Comparison of ENCODE assay signal across 1 cellular context in the genomic region with DNA sequence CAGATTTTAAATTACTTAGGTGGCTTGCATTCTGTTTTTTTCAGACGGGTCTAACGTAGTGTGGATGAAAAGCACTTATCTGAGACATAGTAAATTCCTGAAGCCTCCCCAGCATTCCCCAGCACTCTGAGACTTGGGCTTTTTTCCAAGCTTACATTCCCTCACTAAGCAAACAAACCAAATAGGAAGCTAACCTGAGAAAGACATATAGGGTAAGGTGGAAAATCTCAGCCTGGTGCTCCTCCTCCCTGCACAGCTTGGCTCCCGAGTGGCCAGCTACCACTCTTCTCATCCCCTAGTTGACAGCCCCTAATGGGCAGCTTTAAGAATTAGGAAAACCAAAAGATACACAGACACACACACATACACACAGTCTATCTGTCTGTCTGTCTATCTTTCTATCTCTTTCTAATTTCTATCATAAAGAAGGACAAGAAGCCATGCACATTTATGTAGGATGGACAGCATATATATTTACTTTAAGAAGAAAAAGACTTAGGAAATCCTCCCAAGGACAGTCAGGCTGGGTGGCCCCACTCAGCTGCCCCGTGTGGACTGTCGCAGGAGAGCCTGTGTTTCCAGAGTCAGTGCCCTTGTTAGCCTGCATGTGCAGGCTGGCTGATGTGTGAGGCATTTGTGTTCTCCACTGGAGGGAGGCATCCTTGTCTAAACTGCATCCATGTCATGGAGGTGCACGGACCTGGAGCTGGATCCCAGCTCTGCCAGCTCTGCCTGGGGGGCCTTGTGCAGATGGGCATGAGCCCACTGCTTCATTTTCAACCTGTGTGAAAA.
TF ChIP-seq lines count a peak whose summit lies in the region.

No MANE protein-coding gene starts in this region.

TF ChIP-seq in IMR-90, 13 proteins besides CTCF, POLR2A, EP300 and RAD21:
- TF ChIP-seq CHD1 (IDR thresholded peaks at IDR 0.05; ENCODE audit: low read depth, low read length) (no peak), SMC3 (IDR thresholded peaks at IDR 0.05; ENCODE audit: low read depth, low read length) (no peak), MAFK (IDR thresholded peaks at IDR 0.05; ENCODE audit: low read depth, low read length) (no peak), FOS (IDR thresholded peaks at IDR 0.05; ENCODE audit: low read depth, low read length) (no peak), NFE2L2 (IDR thresholded peaks at IDR 0.05; ENCODE audit: low read depth, low read length) (no peak), RCOR1 (IDR thresholded peaks at IDR 0.05; ENCODE audit: insufficient replicate concordance, low read length) (no peak), RFX5 (IDR thresholded peaks at IDR 0.05; ENCODE audit: low read depth, low read length) (no peak), MXI1 (IDR thresholded peaks at IDR 0.05; ENCODE audit: borderline replicate concordance, low read depth, low read length) (no peak), CEBPB (IDR thresholded peaks at IDR 0.05; ENCODE audit: low read depth, low read length) (no peak), MAZ (IDR thresholded peaks at IDR 0.05; ENCODE audit: borderline replicate concordance, low read depth, low read length) (no peak), BHLHE40 (IDR thresholded peaks at IDR 0.05; ENCODE audit: low read depth, low read length) (no peak)
- TF ChIP-seq, protein P1, sequence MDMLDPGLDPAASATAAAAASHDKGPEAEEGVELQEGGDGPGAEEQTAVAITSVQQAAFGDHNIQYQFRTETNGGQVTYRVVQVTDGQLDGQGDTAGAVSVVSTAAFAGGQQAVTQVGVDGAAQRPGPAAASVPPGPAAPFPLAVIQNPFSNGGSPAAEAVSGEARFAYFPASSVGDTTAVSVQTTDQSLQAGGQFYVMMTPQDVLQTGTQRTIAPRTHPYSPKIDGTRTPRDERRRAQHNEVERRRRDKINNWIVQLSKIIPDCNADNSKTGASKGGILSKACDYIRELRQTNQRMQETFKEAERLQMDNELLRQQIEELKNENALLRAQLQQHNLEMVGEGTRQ (IDR thresholded peaks at IDR 0.05; ENCODE audit: low read depth, low read length): no peak
- TF ChIP-seq, protein P2, sequence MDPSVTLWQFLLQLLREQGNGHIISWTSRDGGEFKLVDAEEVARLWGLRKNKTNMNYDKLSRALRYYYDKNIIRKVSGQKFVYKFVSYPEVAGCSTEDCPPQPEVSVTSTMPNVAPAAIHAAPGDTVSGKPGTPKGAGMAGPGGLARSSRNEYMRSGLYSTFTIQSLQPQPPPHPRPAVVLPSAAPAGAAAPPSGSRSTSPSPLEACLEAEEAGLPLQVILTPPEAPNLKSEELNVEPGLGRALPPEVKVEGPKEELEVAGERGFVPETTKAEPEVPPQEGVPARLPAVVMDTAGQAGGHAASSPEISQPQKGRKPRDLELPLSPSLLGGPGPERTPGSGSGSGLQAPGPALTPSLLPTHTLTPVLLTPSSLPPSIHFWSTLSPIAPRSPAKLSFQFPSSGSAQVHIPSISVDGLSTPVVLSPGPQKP (IDR thresholded peaks at IDR 0.05; ENCODE audit: borderline replicate concordance, low read depth, low read length): no peak
